Comparison of ENCODE assay signal across 15 cellular contexts in the genomic region with DNA sequence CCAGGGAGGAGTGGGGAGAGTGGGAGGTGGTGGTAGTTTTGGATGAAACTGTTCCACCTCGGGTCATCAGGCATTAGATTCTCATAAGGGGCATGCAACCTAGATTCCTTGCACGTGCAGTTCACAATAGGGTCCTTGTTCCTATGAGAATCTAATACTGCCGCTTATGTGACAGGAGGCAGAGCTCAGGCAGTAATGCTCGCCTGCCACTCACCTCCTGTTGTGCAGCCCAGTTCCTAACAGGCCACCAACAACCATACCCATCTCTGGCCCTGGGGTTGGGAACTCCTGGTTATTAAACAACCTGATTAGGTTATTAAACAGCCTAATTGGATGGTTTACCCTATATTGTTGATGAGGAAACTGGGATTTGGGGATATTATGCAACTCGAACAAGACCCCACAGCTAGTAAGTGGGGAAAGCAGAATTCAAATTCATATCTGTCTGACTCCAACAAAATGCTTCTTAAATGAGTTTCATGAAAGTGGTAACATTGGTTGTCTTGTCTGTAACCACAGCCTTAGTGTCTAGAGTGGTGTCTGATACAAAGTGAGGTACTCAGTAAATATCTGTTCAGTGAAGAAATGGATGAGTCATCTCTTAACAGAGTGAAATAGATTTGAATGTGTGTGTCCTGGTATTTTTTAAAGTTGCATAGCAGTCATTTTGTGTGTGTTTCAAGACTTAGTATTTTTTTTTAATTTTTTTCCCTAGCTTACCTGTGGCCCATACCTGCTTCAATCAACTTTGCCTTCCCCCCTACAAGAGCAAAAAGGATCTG.
DNase-seq lines count a peak whose midpoint lies in the region; FAIRE-seq and TF ChIP-seq lines count a peak whose summit lies in the region.
"Had no signal": no experiment of that assay in that cellular context is flagged by ENCODE, and none has a peak within 500 bp of the region (broad histone marks: within the 10 kb centered on the region; RNA-seq: fewer than 3 reads in every experiment).

No MANE protein-coding gene starts in this region.

- H2AFZ ChIP-seq in ACC112 (ENCODE audit: low read length, unreplicated experiment) = no peak overlapping the region

- H3K9me3 ChIP-seq in HEK293 (ENCODE audit: control insufficient read depth, insufficient read depth, low read depth, low read length) = no peaks in the 10 kb centered on the region
- no peaks in the 10 kb centered on the region for H3K9me3 ChIP-seq in tibial nerve
- H3K9me3 ChIP-seq: suprapubic skin had no signal

- no peaks in the 10 kb centered on the region for H3K79me2 ChIP-seq in ACC112 (ENCODE audit: control insufficient read depth, insufficient read depth, low read length, unreplicated experiment)

- H3K4me1 ChIP-seq in ACC112 (ENCODE audit: control insufficient read depth, insufficient read depth, low read length, unreplicated experiment) (peaks cover 23% of the 10 kb centered on the region), HEK293 (ENCODE audit: control insufficient read depth, insufficient read depth, low read length) (no peaks in the 10 kb centered on the region), tibial nerve (no peaks in the 10 kb centered on the region)

- H3K27ac ChIP-seq in ACC112 (ENCODE audit: low read depth, low read length) (peak overlapping the region; percentile 42), HEK293 (ENCODE audit: extremely low read depth, low read depth, low read length) (no peak overlapping the region), tibial nerve (no peak overlapping the region)
- H3K27ac ChIP-seq: suprapubic skin had no signal

- 65 to 74% methylated on average over 5 of the region's 5 CpGs for WGBS in tibial nerve, 2 donors

- in situ Hi-C loops in astrocyte of the cerebellum (cut with HindIII; ENCODE audit: low sequenced_read_pairs) = no loop called here

- no peak overlapping the region for H3K4me3 Mint-ChIP-seq in activated CD4-positive, alpha-beta memory T cell treated with anti-CD3 and anti-CD28 coated beads, Interleukin-2, amount 10 ng/mL, durations not matched to agents 7 days and 5 days
- H3K4me3 Mint-ChIP-seq: activated naive CD8-positive, alpha-beta T cell treated with anti-CD3 and anti-CD28 coated beads, Interleukin-2, amount 50 U/mL, for 24 hours; CD4-positive, CD25-positive, alpha-beta regulatory T cell had no signal

- no peaks in the 10 kb centered on the region for H3K9me3 Mint-ChIP-seq in activated CD4-positive, alpha-beta memory T cell treated with anti-CD3 and anti-CD28 coated beads, Interleukin-2, amount 10 ng/mL, durations not matched to agents 7 days and 5 days
- H3K9me3 Mint-ChIP-seq: activated naive CD8-positive, alpha-beta T cell treated with anti-CD3 and anti-CD28 coated beads, Interleukin-2, amount 50 U/mL, for 24 hours; CD4-positive, CD25-positive, alpha-beta regulatory T cell had no signal

- TF ChIP-seq EP300 in tibial nerve (IDR thresholded peaks at IDR 0.05) = no peak

- H3K4me3 ChIP-seq in ACC112 (ENCODE audit: low read depth, low read length) (no peak overlapping the region), HEK293 (ENCODE audit: low read depth, low read length) (no peak overlapping the region), astrocyte of the cerebellum (ENCODE audit: low read depth, low read length) (no peak overlapping the region), tibial nerve (no peak overlapping the region)
- H3K4me3 ChIP-seq: suprapubic skin had no signal

- no peak overlapping the region for H3K27ac Mint-ChIP-seq in activated CD4-positive, alpha-beta memory T cell treated with anti-CD3 and anti-CD28 coated beads, Interleukin-2, amount 10 ng/mL, durations not matched to agents 7 days and 5 days
- H3K27ac Mint-ChIP-seq: activated naive CD8-positive, alpha-beta T cell treated with anti-CD3 and anti-CD28 coated beads, Interleukin-2, amount 50 U/mL, for 24 hours; CD4-positive, CD25-positive, alpha-beta regulatory T cell had no signal

- H3K27me3 ChIP-seq in ACC112 (ENCODE audit: insufficient read depth, low read length) (no peaks in the 10 kb centered on the region), tibial nerve (no peaks in the 10 kb centered on the region)
- H3K27me3 ChIP-seq: suprapubic skin had no signal

- H3K36me3 Mint-ChIP-seq in activated CD4-positive, alpha-beta memory T cell treated with anti-CD3 and anti-CD28 coated beads, Interleukin-2, amount 10 ng/mL, durations not matched to agents 7 days and 5 days (ENCODE audit: low read depth) = no peaks in the 10 kb centered on the region
- H3K36me3 Mint-ChIP-seq: CD4-positive, CD25-positive, alpha-beta regulatory T cell had no signal

- no peak for TF ChIP-seq CTCF in HEK293 (tag by site-specific recombination; IDR thresholded peaks at IDR 0.05)
- no peak for TF ChIP-seq CTCF in astrocyte of the cerebellum (IDR thresholded peaks at IDR 0.05; ENCODE audit: low read depth, low read length, missing control alignments)
- no peak for TF ChIP-seq CTCF in tibial nerve (IDR thresholded peaks at IDR 0.05)

- peak; percentile 23 for DNase-seq in astrocyte of the cerebellum (ENCODE audit: low read depth)
- no peak for DNase-seq in activated CD4-positive, alpha-beta memory T cell treated with anti-CD3 and anti-CD28 coated beads, Interleukin-2, amount 10 ng/mL, durations not matched to agents 7 days and 5 days
- DNase-seq in tibial nerve (ENCODE audit: low spot score in 2 of 2) = no peak
- DNase-seq in COLO668 (lab: John Stamatoyannopoulos, UW; ENCODE audit: unreplicated experiment) = no peak
- no peak for DNase-seq in cerebellar cortex (ENCODE audit: low spot score)
- DNase-seq: activated CD4-positive, alpha-beta T cell treated with anti-CD3 and anti-CD28 coated beads for 4 hours; activated naive CD8-positive, alpha-beta T cell treated with anti-CD3 and anti-CD28 coated beads, Interleukin-2, amount 50 U/mL, for 24 hours; CD4-positive, CD25-positive, alpha-beta regulatory T cell; glutamatergic neuron; NCI-H1105 treated with DMSO at 0.1 percent for 48 hours; stimulated activated CD4-positive, alpha-beta T cell treated with anti-CD3 and anti-CD28 coated beads, Interleukin-1b, Interleukin-23, amount 100 ng/mL, for 48 hours had no signal

- FAIRE-seq in islet of Langerhans (lab: Jason Lieb, UNC) = peak; percentile 75

- CTCF ChIA-PET in HEK293 (lab: Yijun Ruan, JAX) = interaction anchor here (0.7 kb wide), 1 partner anchor 41 kb away, joined by 4 read pairs; no protein-coding TSS in a partner anchor
- CTCF ChIA-PET in activated CD4-positive, alpha-beta memory T cell treated with anti-CD3 and anti-CD28 coated beads, Interleukin-2, amount 10 ng/mL, durations not matched to agents 7 days and 5 days (lab: Charles Lee) = no interaction called here

- no peak for TF ChIP-seq POLR2A in tibial nerve (IDR thresholded peaks at IDR 0.05)

- POLR2A ChIA-PET in HEK293 (lab: Yijun Ruan, JAX) = no interaction called here
- POLR2A ChIA-PET in activated CD4-positive, alpha-beta memory T cell treated with anti-CD3 and anti-CD28 coated beads, Interleukin-2, amount 10 ng/mL, durations not matched to agents 7 days and 5 days (lab: Charles Lee) = no interaction called here

- peaks cover 3% of the 10 kb centered on the region for H3K4me1 Mint-ChIP-seq in activated CD4-positive, alpha-beta memory T cell treated with anti-CD3 and anti-CD28 coated beads, Interleukin-2, amount 10 ng/mL, durations not matched to agents 7 days and 5 days
- H3K4me1 Mint-ChIP-seq: activated naive CD8-positive, alpha-beta T cell treated with anti-CD3 and anti-CD28 coated beads, Interleukin-2, amount 50 U/mL, for 24 hours; CD4-positive, CD25-positive, alpha-beta regulatory T cell had no signal

- H3K36me3 ChIP-seq in ACC112 (ENCODE audit: insufficient read depth, low read length) (no peaks in the 10 kb centered on the region), HEK293 (ENCODE audit: control insufficient read depth in 2 of 2, insufficient read depth in 1 of 2, low read length in 2 of 2) (no peaks in the 10 kb centered on the region), tibial nerve (peaks cover 0 to 20% (median 0%) of the 10 kb centered on the region in 3 donors)
- H3K36me3 ChIP-seq: suprapubic skin had no signal

- H3K27me3 Mint-ChIP-seq in activated CD4-positive, alpha-beta memory T cell treated with anti-CD3 and anti-CD28 coated beads, Interleukin-2, amount 10 ng/mL, durations not matched to agents 7 days and 5 days = no peaks in the 10 kb centered on the region
- H3K27me3 Mint-ChIP-seq: activated naive CD8-positive, alpha-beta T cell treated with anti-CD3 and anti-CD28 coated beads, Interleukin-2, amount 50 U/mL, for 24 hours; CD4-positive, CD25-positive, alpha-beta regulatory T cell had no signal

TF ChIP-seq in HEK293, 187 proteins besides CTCF, POLR2A, EP300 and RAD21 (continues in another document):
- TF ChIP-seq KLF16 (tag by site-specific recombination; IDR thresholded peaks at IDR 0.05) (no peak), ZNF211 (tag by site-specific recombination; IDR thresholded peaks at IDR 0.05; ENCODE audit: low read depth) (no peak), ZNF548 (tag by site-specific recombination; IDR thresholded peaks at IDR 0.05) (no peak), ZNF664 (tag by site-specific recombination; IDR thresholded peaks at IDR 0.05) (peak; percentile 96), ZNF621 (tag by site-specific recombination; IDR thresholded peaks at IDR 0.05) (no peak), ZNF792 (tag by site-specific recombination; IDR thresholded peaks at IDR 0.05) (no peak), RBAK (tag by site-specific recombination; IDR thresholded peaks at IDR 0.05) (no peak), ZNF354C (tag by site-specific recombination; IDR thresholded peaks at IDR 0.05; ENCODE audit: borderline replicate concordance, low read depth) (no peak), ZNF843 (tag by site-specific recombination; IDR thresholded peaks at IDR 0.05) (no peak), SP7 (tag by site-specific recombination; IDR thresholded peaks at IDR 0.05) (no peak), ZNF350 (tag by site-specific recombination; IDR thresholded peaks at IDR 0.05) (no peak), ZNF37A (tag by site-specific recombination; IDR thresholded peaks at IDR 0.05) (no peak)
- TF ChIP-seq, protein P1, sequence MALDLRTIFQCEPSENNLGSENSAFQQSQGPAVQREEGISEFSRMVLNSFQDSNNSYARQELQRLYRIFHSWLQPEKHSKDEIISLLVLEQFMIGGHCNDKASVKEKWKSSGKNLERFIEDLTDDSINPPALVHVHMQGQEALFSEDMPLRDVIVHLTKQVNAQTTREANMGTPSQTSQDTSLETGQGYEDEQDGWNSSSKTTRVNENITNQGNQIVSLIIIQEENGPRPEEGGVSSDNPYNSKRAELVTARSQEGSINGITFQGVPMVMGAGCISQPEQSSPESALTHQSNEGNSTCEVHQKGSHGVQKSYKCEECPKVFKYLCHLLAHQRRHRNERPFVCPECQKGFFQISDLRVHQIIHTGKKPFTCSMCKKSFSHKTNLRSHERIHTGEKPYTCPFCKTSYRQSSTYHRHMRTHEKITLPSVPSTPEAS (tag by site-specific recombination; IDR thresholded peaks at IDR 0.05) = 0 out of 2 replicates have a peak, but pooled peaks have one; percentile 36
